18 cellular contexts compared by ENCODE assay signal in genomic region chr19:55576746-55577145, GRCh38. TPM values are rescaled to one million over a fixed set of nuclear protein-coding genes. Genes with fewer than 3 reads are reported as not detected.
A peak's percentile ranks its signal among the peaks of the same experiment; 100 is the strongest.
DNase-seq lines count a peak whose midpoint lies in the region; ATAC-seq and TF ChIP-seq lines count a peak whose summit lies in the region.
"Had no signal": no experiment of that assay in that cellular context is flagged by ENCODE, and none has a peak within 500 bp of the region (broad histone marks: within the 10 kb centered on the region; RNA-seq: fewer than 3 reads in every experiment).

No MANE protein-coding gene starts in this region.

- no peaks in the 10 kb centered on the region for H3K36me3 ChIP-seq in CD8-positive, alpha-beta memory T cell (ENCODE audit: insufficient read depth, low read length)
- peaks cover 10% of the 10 kb centered on the region for H3K36me3 ChIP-seq in osteoblast (ENCODE audit: insufficient read depth, low read length)

- no peaks in the 10 kb centered on the region for H3K27me3 Mint-ChIP-seq in activated naive CD4-positive, alpha-beta T cell treated with anti-CD3 and anti-CD28 coated beads, Interleukin-2, amount 50 U/mL, for 24 hours
- H3K27me3 Mint-ChIP-seq in activated naive CD4-positive, alpha-beta T cell treated with anti-CD3 and anti-CD28 coated beads for 36 hours (ENCODE audit: low read depth): no peaks in the 10 kb centered on the region
- peaks cover 0 to 2% of the 10 kb centered on the region in 2 donors for H3K27me3 Mint-ChIP-seq in CD8-positive, alpha-beta memory T cell
- H3K27me3 Mint-ChIP-seq in endothelial cell (ENCODE audit: unreplicated experiment): peaks cover 7% of the 10 kb centered on the region

- H3K36me3 Mint-ChIP-seq in activated naive CD4-positive, alpha-beta T cell treated with anti-CD3 and anti-CD28 coated beads, Interleukin-2, amount 50 U/mL, for 24 hours: peaks cover 12% of the 10 kb centered on the region
- H3K36me3 Mint-ChIP-seq in activated naive CD4-positive, alpha-beta T cell treated with anti-CD3 and anti-CD28 coated beads for 36 hours (ENCODE audit: low read depth): peaks cover 18% of the 10 kb centered on the region
- H3K36me3 Mint-ChIP-seq in CD8-positive, alpha-beta memory T cell: peaks cover 10 to 15% (median 11%) of the 10 kb centered on the region in 3 donors
- H3K36me3 Mint-ChIP-seq in endothelial cell (ENCODE audit: low read depth, unreplicated experiment): peaks cover 23% of the 10 kb centered on the region

- H3K27ac Mint-ChIP-seq in activated naive CD4-positive, alpha-beta T cell treated with anti-CD3 and anti-CD28 coated beads, Interleukin-2, amount 50 U/mL, for 24 hours: no peak overlapping the region
- no peak overlapping the region for H3K27ac Mint-ChIP-seq in activated naive CD4-positive, alpha-beta T cell treated with anti-CD3 and anti-CD28 coated beads for 36 hours
- H3K27ac Mint-ChIP-seq in CD8-positive, alpha-beta memory T cell: no peak overlapping the region
- H3K27ac Mint-ChIP-seq in endothelial cell (ENCODE audit: unreplicated experiment): no peak overlapping the region
- H3K27ac Mint-ChIP-seq: GM23338, HFFc6 had no signal

- H3K9me3 Mint-ChIP-seq in activated naive CD4-positive, alpha-beta T cell treated with anti-CD3 and anti-CD28 coated beads, Interleukin-2, amount 50 U/mL, for 24 hours: no peaks in the 10 kb centered on the region
- H3K9me3 Mint-ChIP-seq in activated naive CD4-positive, alpha-beta T cell treated with anti-CD3 and anti-CD28 coated beads for 36 hours: peaks cover 2% of the 10 kb centered on the region
- peaks cover 0 to 4% (median 0%) of the 10 kb centered on the region in 5 donors for H3K9me3 Mint-ChIP-seq in CD8-positive, alpha-beta memory T cell
- no peaks in the 10 kb centered on the region for H3K9me3 Mint-ChIP-seq in endothelial cell (ENCODE audit: unreplicated experiment)
- H3K9me3 Mint-ChIP-seq: GM23338, HFFc6 had no signal

- no peak overlapping the region for H3K27ac ChIP-seq in CD8-positive, alpha-beta memory T cell (ENCODE audit: low read depth, low read length)
- no peak overlapping the region for H3K27ac ChIP-seq in osteoblast (ENCODE audit: low read depth, low read length)

- no peak for DNase-seq in activated naive CD4-positive, alpha-beta T cell treated with anti-CD3 and anti-CD28 coated beads for 36 hours
- DNase-seq in CD8-positive, alpha-beta memory T cell: no peak
- DNase-seq in endothelial cell (ENCODE audit: low spot score) (no peak), osteoblast (ENCODE audit: insufficient read length, low spot score, missing footprints) (peak; percentile 30), DMS79 treated with DMSO at 0.1 percent for 48 hours (lab: John Stamatoyannopoulos, UW) (no peak), left ventricle myocardium superior (no peak)
- no peak for DNase-seq in stimulated activated CD8-positive, alpha-beta memory T cell treated with anti-CD3 and anti-CD28 coated beads, Interleukin-4, amount 100 ng/mL, for 48 hours
- DNase-seq: HFFc6, KG1, NCI-H1092, NCI-H1694 treated with DMSO at 0.1 percent for 48 hours, NCI-H446 treated with DMSO at 0.1 percent for 48 hours, NCI-H82 had no signal

- H3K4me3 Mint-ChIP-seq in activated naive CD4-positive, alpha-beta T cell treated with anti-CD3 and anti-CD28 coated beads, Interleukin-2, amount 50 U/mL, for 24 hours: peak overlapping the region; percentile 51
- H3K4me3 Mint-ChIP-seq in activated naive CD4-positive, alpha-beta T cell treated with anti-CD3 and anti-CD28 coated beads for 36 hours: no peak overlapping the region
- H3K4me3 Mint-ChIP-seq in CD8-positive, alpha-beta memory T cell: peak overlapping the region; percentile 2 to 81 (median 57)
- peak overlapping the region; percentile 85 for H3K4me3 Mint-ChIP-seq in endothelial cell (ENCODE audit: unreplicated experiment)
- H3K4me3 Mint-ChIP-seq: GM23338, HFFc6 had no signal

- H3K9me3 ChIP-seq in CD8-positive, alpha-beta memory T cell (ENCODE audit: low read length): no peaks in the 10 kb centered on the region
- H3K9me3 ChIP-seq in osteoblast (ENCODE audit: low read depth, low read length): no peaks in the 10 kb centered on the region

- TF ChIP-seq CTCF in endothelial cell (IDR thresholded peaks at IDR 0.05; ENCODE audit: unreplicated experiment) (no peak), osteoblast (IDR thresholded peaks at IDR 0.05; ENCODE audit: extremely low read depth, low read depth, low read length) (no peak)

- peaks cover 23% of the 10 kb centered on the region for H3K79me2 ChIP-seq in osteoblast (ENCODE audit: insufficient read depth, low read length)

- H4K20me1 ChIP-seq in osteoblast (ENCODE audit: insufficient read depth, low read length): no peaks in the 10 kb centered on the region

- no peak overlapping the region for H2AFZ ChIP-seq in osteoblast (ENCODE audit: low read length)
- H2AFZ ChIP-seq: GM23338 had no signal

- ATAC-seq in left ventricle myocardium superior: no peak
- ATAC-seq: GM23338, Right ventricle myocardium inferior had no signal

- CTCF ChIA-PET in activated naive CD4-positive, alpha-beta T cell treated with anti-CD3 and anti-CD28 coated beads for 36 hours (lab: Charles Lee): no interaction called here
- CTCF ChIA-PET in CD8-positive, alpha-beta memory T cell (lab: Charles Lee): no interaction called here

- intact Hi-C loops in activated naive CD4-positive, alpha-beta T cell treated with anti-CD3 and anti-CD28 coated beads for 36 hours (cut with micrococcal nuclease): no loop called here
- intact Hi-C loops in left ventricle myocardium superior (cut with micrococcal nuclease): no loop called here

- H3K4me1 Mint-ChIP-seq in activated naive CD4-positive, alpha-beta T cell treated with anti-CD3 and anti-CD28 coated beads, Interleukin-2, amount 50 U/mL, for 24 hours: peaks cover 14% of the 10 kb centered on the region
- H3K4me1 Mint-ChIP-seq in activated naive CD4-positive, alpha-beta T cell treated with anti-CD3 and anti-CD28 coated beads for 36 hours (ENCODE audit: low read depth): peaks cover 16% of the 10 kb centered on the region
- peaks cover 16 to 20% (median 19%) of the 10 kb centered on the region in 3 donors for H3K4me1 Mint-ChIP-seq in CD8-positive, alpha-beta memory T cell
- peaks cover 28% of the 10 kb centered on the region for H3K4me1 Mint-ChIP-seq in endothelial cell (ENCODE audit: unreplicated experiment)

- POLR2A ChIA-PET in CD8-positive, alpha-beta memory T cell (lab: Charles Lee): no interaction called here

- peaks cover 13% of the 10 kb centered on the region for H3K4me1 ChIP-seq in CD8-positive, alpha-beta memory T cell (ENCODE audit: insufficient read depth, low read length)
- H3K4me1 ChIP-seq in osteoblast (ENCODE audit: insufficient read depth, low read length): peaks cover 9% of the 10 kb centered on the region

- H3K27me3 ChIP-seq in CD8-positive, alpha-beta memory T cell (ENCODE audit: insufficient read depth, low read length, poor library complexity, severe bottlenecking): no peaks in the 10 kb centered on the region
- no peaks in the 10 kb centered on the region for H3K27me3 ChIP-seq in osteoblast (ENCODE audit: insufficient read depth, low read length)

- no peak overlapping the region for H3K4me3 ChIP-seq in CD8-positive, alpha-beta memory T cell (ENCODE audit: low read length)
- no peak overlapping the region for H3K4me3 ChIP-seq in osteoblast (ENCODE audit: insufficient read depth, low read length)
- H3K4me3 ChIP-seq: GM23338 had no signal

- no peak overlapping the region for H3K4me2 ChIP-seq in osteoblast (ENCODE audit: insufficient read depth, low read length)
- H3K4me2 ChIP-seq: GM23338 had no signal

RNA-seq across cellular contexts. Expression of gene ZNF579, which starts 3.9 kb away (rescaled TPM):
- 1 to 10 TPM; 6.1 to 6.5 TPM for total RNA-seq in activated naive CD4-positive, alpha-beta T cell treated with anti-CD3 and anti-CD28 coated beads for 36 hours
- 1 to 10 TPM; 6.0 to 6.6 TPM for total RNA-seq in CD8-positive, alpha-beta memory T cell
- 0.35 TPM for polyA plus RNA-seq in CD8-positive, alpha-beta memory T cell
- total RNA-seq in endothelial cell (ENCODE audit: unreplicated experiment): 36.4 TPM
- 6.9 and 7.4 TPM in 2 replicates for total RNA-seq in osteoblast
- 14.7 TPM for total RNA-seq in left ventricle myocardium superior

RNA-seq across cellular contexts. Expression of gene FIZ1, which starts 22.6 kb away (rescaled TPM):
- 10 to 100 TPM; 12.8 to 14.8 TPM for total RNA-seq in activated naive CD4-positive, alpha-beta T cell treated with anti-CD3 and anti-CD28 coated beads for 36 hours
- total RNA-seq in CD8-positive, alpha-beta memory T cell: 10 to 100 TPM; 23.9 to 25.8 TPM
- 4.6 TPM for polyA plus RNA-seq in CD8-positive, alpha-beta memory T cell
- total RNA-seq in endothelial cell (ENCODE audit: unreplicated experiment): 21.5 TPM
- 2.9 and 3.6 TPM in 2 replicates for total RNA-seq in osteoblast
- total RNA-seq in left ventricle myocardium superior: 16.3 TPM

RNA-seq across cellular contexts. Expression of gene ZNF524, which starts 23.3 kb away (rescaled TPM):
- total RNA-seq in activated naive CD4-positive, alpha-beta T cell treated with anti-CD3 and anti-CD28 coated beads for 36 hours: 10 to 100 TPM; 20.9 to 23.0 TPM
- total RNA-seq in CD8-positive, alpha-beta memory T cell: 10 to 100 TPM; 13.9 to 15.8 TPM
- 35.9 TPM for polyA plus RNA-seq in CD8-positive, alpha-beta memory T cell
- total RNA-seq in endothelial cell (ENCODE audit: unreplicated experiment) (9.3 TPM), osteoblast (11.2 TPM in 2 replicates), left ventricle myocardium superior (17.0 TPM)

RNA-seq across cellular contexts. Expression of gene ZNF865, which starts 28.7 kb away (rescaled TPM):
- 10 to 100 TPM; 10.8 to 11.2 TPM for total RNA-seq in activated naive CD4-positive, alpha-beta T cell treated with anti-CD3 and anti-CD28 coated beads for 36 hours
- total RNA-seq in CD8-positive, alpha-beta memory T cell: 10 to 100 TPM; 12.7 to 15.3 TPM
- 0.21 TPM for polyA plus RNA-seq in CD8-positive, alpha-beta memory T cell
- total RNA-seq in endothelial cell (ENCODE audit: unreplicated experiment) (14.5 TPM), osteoblast (1.4 and 1.5 TPM in 2 replicates), left ventricle myocardium superior (21.8 TPM)

RNA-seq across cellular contexts. Expression of gene SBK3, which starts 31.4 kb away (rescaled TPM):
- total RNA-seq in activated naive CD4-positive, alpha-beta T cell treated with anti-CD3 and anti-CD28 coated beads for 36 hours: not detected
- total RNA-seq in CD8-positive, alpha-beta memory T cell: not detected
- not detected for polyA plus RNA-seq in CD8-positive, alpha-beta memory T cell
- 3.6 TPM for total RNA-seq in endothelial cell (ENCODE audit: unreplicated experiment)
- total RNA-seq in osteoblast: not detected in 2 replicates
- total RNA-seq in left ventricle myocardium superior: 16.6 TPM
- total RNA-seq: A673, HFFc6, M059J had no signal
